ENCODE assay signal across 16 cellular contexts in genomic region chr6:157984165-157984564, GRCh38. TPM values are rescaled to one million over a fixed set of nuclear protein-coding genes. Genes with fewer than 3 reads are reported as not detected.
A peak's percentile ranks its signal among the peaks of the same experiment; 100 is the strongest.
DNase-seq lines count a peak whose midpoint lies in the region; ATAC-seq and TF ChIP-seq lines count a peak whose summit lies in the region.
"Had no signal": no experiment of that assay in that cellular context is flagged by ENCODE, and none has a peak within 500 bp of the region (broad histone marks: within the 10 kb centered on the region; RNA-seq: fewer than 3 reads in every experiment).

No MANE protein-coding gene starts in this region.

- H3K27me3 ChIP-seq in NT2/D1 (ENCODE audit: insufficient read depth, insufficient read length), result peaks cover 18% of the 10 kb centered on the region
- H3K27me3 ChIP-seq: upper lobe of right lung had no signal

- H3K4me3 Mint-ChIP-seq in T-helper 2 cell treated with Interferon-gamma antibody and Interleukin-4, amounts not matched to agents 5 μg/mL and 100 μg/mL, for 36 hours, result peak overlapping the region; percentile 67
- H3K4me3 Mint-ChIP-seq in brain, result peak overlapping the region in 3 of 5 experiments; percentile 30 to 76 (median 41)
- H3K4me3 Mint-ChIP-seq: nephron progenitor cell had no signal

- H3K9me3 Mint-ChIP-seq in T-helper 2 cell treated with Interferon-gamma antibody and Interleukin-4, amounts not matched to agents 5 μg/mL and 100 μg/mL, for 36 hours, result no peaks in the 10 kb centered on the region
- peaks cover 0 to 3% (median 0%) of the 10 kb centered on the region in 5 experiments for H3K9me3 Mint-ChIP-seq in brain
- H3K9me3 Mint-ChIP-seq: nephron progenitor cell had no signal

- H3K4me1 Mint-ChIP-seq in T-helper 2 cell treated with Interferon-gamma antibody and Interleukin-4, amounts not matched to agents 5 μg/mL and 100 μg/mL, for 36 hours (ENCODE audit: low read depth), result peaks cover 36% of the 10 kb centered on the region
- H3K4me1 Mint-ChIP-seq in brain, result peaks cover 30% of the 10 kb centered on the region

- no peak overlapping the region for H3K4me3 ChIP-seq in NT2/D1 (ENCODE audit: insufficient read length, low read depth)
- H3K4me3 ChIP-seq: upper lobe of right lung had no signal

- no peak for DNase-seq in T-helper 2 cell treated with Interferon-gamma antibody and Interleukin-4, amounts not matched to agents 5 μg/mL and 100 μg/mL, for 36 hours (ENCODE audit: low spot score)
- DNase-seq in T-helper 2 cell, result no peak
- DNase-seq in NT2/D1 (ENCODE audit: low read depth, low spot score), result no peak
- peak; percentile 7 for DNase-seq in pons (ENCODE audit: low spot score)
- no peak for DNase-seq in NCI-H82 (lab: John Stamatoyannopoulos, UW)
- no peak for DNase-seq in stimulated activated CD8-positive, alpha-beta memory T cell treated with anti-CD3 and anti-CD28 coated beads, Interleukin-4, amount 100 ng/mL, for 48 hours
- DNase-seq: caudate nucleus, DMS79, heart right ventricle, NCI-H446, nephron progenitor cell, T1000 had no signal

- no peaks in the 10 kb centered on the region for H3K9me3 ChIP-seq in NT2/D1 (ENCODE audit: insufficient read depth, low read length)
- H3K9me3 ChIP-seq: heart right ventricle, upper lobe of right lung had no signal

- peak overlapping the region; percentile 62 for H3K27ac Mint-ChIP-seq in T-helper 2 cell treated with Interferon-gamma antibody and Interleukin-4, amounts not matched to agents 5 μg/mL and 100 μg/mL, for 36 hours
- peak overlapping the region in 1 of 5 experiments; percentile 18 for H3K27ac Mint-ChIP-seq in brain
- H3K27ac Mint-ChIP-seq: nephron progenitor cell had no signal

- H3K4me1 ChIP-seq in NT2/D1 (ENCODE audit: insufficient read depth, insufficient read length), result peaks cover 7% of the 10 kb centered on the region

- no peaks in the 10 kb centered on the region for H3K36me3 Mint-ChIP-seq in T-helper 2 cell treated with Interferon-gamma antibody and Interleukin-4, amounts not matched to agents 5 μg/mL and 100 μg/mL, for 36 hours (ENCODE audit: low read depth)
- H3K36me3 Mint-ChIP-seq in brain, result no peaks in the 10 kb centered on the region

- peaks cover 7% of the 10 kb centered on the region for H3K27me3 Mint-ChIP-seq in T-helper 2 cell treated with Interferon-gamma antibody and Interleukin-4, amounts not matched to agents 5 μg/mL and 100 μg/mL, for 36 hours (ENCODE audit: low read depth)
- peaks cover 45% of the 10 kb centered on the region for H3K27me3 Mint-ChIP-seq in brain

- H3K9ac ChIP-seq in NT2/D1 (ENCODE audit: insufficient read length, low read depth), result peak overlapping the region; percentile 21

- no peak for TF ChIP-seq CTCF in brain (conservative IDR thresholded peaks at IDR 0.05)

- peaks cover 3% of the 10 kb centered on the region for H3K36me3 ChIP-seq in NT2/D1 (ENCODE audit: insufficient read depth, insufficient read length, low read length)
- H3K36me3 ChIP-seq: heart right ventricle, upper lobe of right lung had no signal

- ATAC-seq in GM21423 (IDR thresholded peaks at IDR 0.05; ENCODE audit: unreplicated experiment), result no peak
- ATAC-seq: heart right ventricle, left lobe of liver, upper lobe of right lung had no signal

RNA-seq across cellular contexts. Expression of gene SYNJ2, which starts 2.5 kb away (rescaled TPM):
- polyA plus RNA-seq in brain (ENCODE audit: insufficient read depth, low read depth, low replicate concordance), result 17.9 TPM
